Comparison of ENCODE assay signal across 1 cellular context in the genomic region with DNA sequence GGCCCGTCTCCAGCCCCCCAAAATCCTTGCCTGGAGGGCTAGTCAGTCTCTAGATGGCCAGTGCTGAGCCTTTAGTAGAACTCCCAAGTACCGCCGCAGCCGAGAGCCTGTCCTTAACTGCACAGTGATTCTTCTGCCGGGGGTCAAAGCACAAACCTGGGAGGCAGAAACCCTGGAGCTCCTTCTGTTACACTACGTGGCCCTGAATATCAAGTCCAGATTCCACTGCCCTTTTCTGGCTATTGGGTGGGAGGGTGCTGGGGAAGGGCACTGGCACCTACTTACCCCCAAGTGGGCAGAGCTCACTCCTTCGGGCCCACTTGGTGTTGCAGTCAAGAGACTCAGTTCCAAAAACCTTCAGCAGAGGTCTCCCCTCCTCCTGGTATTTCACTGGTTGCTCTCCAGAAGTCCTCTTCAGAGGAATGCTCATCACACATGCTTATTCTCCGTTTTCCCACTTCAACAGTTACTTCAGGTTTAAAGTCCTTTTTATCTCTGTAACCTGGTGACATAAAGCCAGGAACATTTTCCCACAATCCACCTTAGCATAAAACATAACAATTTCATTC.
TF ChIP-seq lines count a peak whose summit lies in the region.

No MANE protein-coding gene starts in this region.

TF ChIP-seq in WTC11, 78 proteins besides CTCF, POLR2A, EP300 and RAD21 (continued from another document):
- TF ChIP-seq, protein P1, sequence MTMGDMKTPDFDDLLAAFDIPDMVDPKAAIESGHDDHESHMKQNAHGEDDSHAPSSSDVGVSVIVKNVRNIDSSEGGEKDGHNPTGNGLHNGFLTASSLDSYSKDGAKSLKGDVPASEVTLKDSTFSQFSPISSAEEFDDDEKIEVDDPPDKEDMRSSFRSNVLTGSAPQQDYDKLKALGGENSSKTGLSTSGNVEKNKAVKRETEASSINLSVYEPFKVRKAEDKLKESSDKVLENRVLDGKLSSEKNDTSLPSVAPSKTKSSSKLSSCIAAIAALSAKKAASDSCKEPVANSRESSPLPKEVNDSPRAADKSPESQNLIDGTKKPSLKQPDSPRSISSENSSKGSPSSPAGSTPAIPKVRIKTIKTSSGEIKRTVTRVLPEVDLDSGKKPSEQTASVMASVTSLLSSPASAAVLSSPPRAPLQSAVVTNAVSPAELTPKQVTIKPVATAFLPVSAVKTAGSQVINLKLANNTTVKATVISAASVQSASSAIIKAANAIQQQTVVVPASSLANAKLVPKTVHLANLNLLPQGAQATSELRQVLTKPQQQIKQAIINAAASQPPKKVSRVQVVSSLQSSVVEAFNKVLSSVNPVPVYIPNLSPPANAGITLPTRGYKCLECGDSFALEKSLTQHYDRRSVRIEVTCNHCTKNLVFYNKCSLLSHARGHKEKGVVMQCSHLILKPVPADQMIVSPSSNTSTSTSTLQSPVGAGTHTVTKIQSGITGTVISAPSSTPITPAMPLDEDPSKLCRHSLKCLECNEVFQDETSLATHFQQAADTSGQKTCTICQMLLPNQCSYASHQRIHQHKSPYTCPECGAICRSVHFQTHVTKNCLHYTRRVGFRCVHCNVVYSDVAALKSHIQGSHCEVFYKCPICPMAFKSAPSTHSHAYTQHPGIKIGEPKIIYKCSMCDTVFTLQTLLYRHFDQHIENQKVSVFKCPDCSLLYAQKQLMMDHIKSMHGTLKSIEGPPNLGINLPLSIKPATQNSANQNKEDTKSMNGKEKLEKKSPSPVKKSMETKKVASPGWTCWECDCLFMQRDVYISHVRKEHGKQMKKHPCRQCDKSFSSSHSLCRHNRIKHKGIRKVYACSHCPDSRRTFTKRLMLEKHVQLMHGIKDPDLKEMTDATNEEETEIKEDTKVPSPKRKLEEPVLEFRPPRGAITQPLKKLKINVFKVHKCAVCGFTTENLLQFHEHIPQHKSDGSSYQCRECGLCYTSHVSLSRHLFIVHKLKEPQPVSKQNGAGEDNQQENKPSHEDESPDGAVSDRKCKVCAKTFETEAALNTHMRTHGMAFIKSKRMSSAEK (CRISPR knock-in tag; IDR thresholded peaks at IDR 0.05; ENCODE audit: borderline replicate concordance), result no peak
- TF ChIP-seq GABPB1 (CRISPR knock-in tag; IDR thresholded peaks at IDR 0.05) (no peak), SMAD4 (CRISPR knock-in tag; IDR thresholded peaks at IDR 0.05) (no peak), FOXK1 (CRISPR knock-in tag; IDR thresholded peaks at IDR 0.05) (no peak), TEAD1 (CRISPR knock-in tag; IDR thresholded peaks at IDR 0.05) (no peak)
TF ChIP-seq in WTC11: peak in this region for 0.
